ENCODE assay signal across 8 cellular contexts in the genomic region with DNA sequence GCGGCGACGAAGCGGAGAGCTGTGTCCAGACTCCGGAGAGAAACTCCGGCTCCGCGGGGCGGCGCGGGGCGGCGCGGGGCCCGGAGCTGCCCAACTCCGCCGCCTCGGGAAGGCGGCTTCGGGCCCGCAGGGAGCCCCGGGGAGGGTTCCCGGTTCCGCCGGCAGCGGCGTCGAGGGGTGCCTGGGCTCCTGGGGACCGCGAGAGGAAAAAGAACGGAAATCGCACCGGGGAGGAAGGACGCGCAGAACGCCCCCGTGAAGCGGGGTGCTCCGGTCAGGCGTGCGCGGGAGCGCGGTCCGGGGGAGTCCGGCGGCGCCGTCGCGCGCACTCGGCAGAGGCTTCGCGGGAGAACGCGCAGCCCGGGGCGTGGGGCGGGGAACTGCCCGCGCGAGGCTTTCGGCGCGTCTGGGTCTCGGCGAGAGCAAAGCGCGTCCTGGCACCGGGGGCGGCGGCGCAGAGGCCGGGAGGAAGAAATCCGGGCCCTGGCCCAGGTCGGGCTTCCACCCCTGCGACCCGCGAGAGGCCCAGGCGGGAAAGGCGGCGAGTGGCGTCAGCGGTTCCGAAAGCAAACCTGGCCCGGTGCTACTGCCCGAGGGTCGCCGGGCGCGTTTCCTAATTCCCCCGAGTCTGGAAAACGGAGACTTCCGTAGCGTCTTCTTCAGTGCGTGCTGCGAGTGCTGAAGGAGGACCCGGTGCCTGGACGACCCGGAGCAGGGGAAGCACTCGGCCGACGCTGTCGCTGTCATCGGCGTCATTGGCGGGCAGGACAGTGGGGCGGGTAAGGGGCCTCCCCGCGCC. TPM values are rescaled to one million over a fixed set of nuclear protein-coding genes. Genes with fewer than 3 reads are reported as not detected.
DNase-seq lines count a peak whose midpoint lies in the region; ATAC-seq and TF ChIP-seq lines count a peak whose summit lies in the region.
"Not testable (repeated sequence)": the region's sequence is repeated elsewhere in the genome, so short reads cannot be mapped to it uniquely, and the experiment has no call there.

No MANE protein-coding gene starts in this region.

- intact Hi-C loops in left ventricle myocardium inferior (cut with micrococcal nuclease), result not testable (repeated sequence)

- peaks cover 62% of the 10 kb centered on the region for H3K27me3 Mint-ChIP-seq in activated CD4-positive, alpha-beta T cell treated with anti-CD3 and anti-CD28 coated beads, Interleukin-2, amount 10 ng/mL, durations not matched to agents 7 days and 5 days
- peaks cover 23 to 57% (median 35%) of the 10 kb centered on the region in 5 donors for H3K27me3 Mint-ChIP-seq in naive thymus-derived CD8-positive, alpha-beta T cell
- peaks cover 29 to 48% of the 10 kb centered on the region in 2 donors for H3K27me3 Mint-ChIP-seq in stimulated activated naive B cell treated with anti-CD40 and anti-IgM and Interleukin-4, amounts not matched to agents 10 μg/mL and 1 μg/mL and 100 μg/mL, for 72 hours

- not testable (repeated sequence) for H3K9me3 ChIP-seq in left ventricle myocardium inferior (replicated peaks)

- peaks cover 99% of the 10 kb centered on the region for H3K27me3 ChIP-seq in left ventricle myocardium inferior (ENCODE audit: low read depth)

- H3K4me3 ChIP-seq in left ventricle myocardium inferior, result peak overlapping the region; percentile 65

- not testable (repeated sequence) for H3K9me3 Mint-ChIP-seq in activated CD4-positive, alpha-beta T cell treated with anti-CD3 and anti-CD28 coated beads, Interleukin-2, amount 10 ng/mL, durations not matched to agents 7 days and 5 days; naive thymus-derived CD8-positive, alpha-beta T cell; stimulated activated naive B cell treated with anti-CD40 and anti-IgM and Interleukin-4, amounts not matched to agents 10 μg/mL and 1 μg/mL and 100 μg/mL, for 72 hours

- not testable (repeated sequence) for H3K36me3 ChIP-seq in left ventricle myocardium inferior

- POLR2A ChIA-PET in activated CD4-positive, alpha-beta T cell treated with anti-CD3 and anti-CD28 coated beads, Interleukin-2, amount 10 ng/mL, durations not matched to agents 7 days and 5 days (lab: Charles Lee); naive thymus-derived CD8-positive, alpha-beta T cell (lab: Charles Lee): not testable (repeated sequence)

- DNase-seq in D341Med (ENCODE audit: low spot score) (peak; percentile 65), M059J (ENCODE audit: low read depth) (peak; percentile 33), left ventricle myocardium inferior (peak; percentile 20)
- peak; percentile 24 for DNase-seq in activated CD4-positive, alpha-beta T cell treated with anti-CD3 and anti-CD28 coated beads, Interleukin-2, amount 10 ng/mL, durations not matched to agents 7 days and 5 days
- peak; percentile 34 for DNase-seq in central memory CD4-positive, alpha-beta T cell
- DNase-seq in naive thymus-derived CD8-positive, alpha-beta T cell, result peak in 4 of 10 donors; percentile 28 to 43 (median 36)
- DNase-seq in stimulated activated naive B cell treated with anti-CD40 and anti-IgM and Interleukin-4, amounts not matched to agents 10 μg/mL and 1 μg/mL and 100 μg/mL, for 72 hours, result peak; percentile 35

- CTCF ChIA-PET in activated CD4-positive, alpha-beta T cell treated with anti-CD3 and anti-CD28 coated beads, Interleukin-2, amount 10 ng/mL, durations not matched to agents 7 days and 5 days (lab: Charles Lee), result not testable (repeated sequence)

- H3K4me3 Mint-ChIP-seq in activated CD4-positive, alpha-beta T cell treated with anti-CD3 and anti-CD28 coated beads, Interleukin-2, amount 10 ng/mL, durations not matched to agents 7 days and 5 days, result peak overlapping the region; percentile 64
- H3K4me3 Mint-ChIP-seq in naive thymus-derived CD8-positive, alpha-beta T cell, result peak overlapping the region; percentile 36 to 83 (median 69)
- H3K4me3 Mint-ChIP-seq in stimulated activated naive B cell treated with anti-CD40 and anti-IgM and Interleukin-4, amounts not matched to agents 10 μg/mL and 1 μg/mL and 100 μg/mL, for 72 hours, result peak overlapping the region; percentile 85 to 89

- not testable (repeated sequence) for TF ChIP-seq CTCF in left ventricle myocardium inferior (IDR thresholded peaks at IDR 0.05; ENCODE audit: borderline replicate concordance)

- ATAC-seq in GM21529 (IDR thresholded peaks at IDR 0.05; ENCODE audit: unreplicated experiment), result peak; percentile 62
- ATAC-seq in naive thymus-derived CD8-positive, alpha-beta T cell, result peak; percentile 65 to 68
- peak; percentile 87 to 89 for ATAC-seq in stimulated activated naive B cell treated with anti-CD40 and anti-IgM and Interleukin-4, amounts not matched to agents 10 μg/mL and 1 μg/mL and 100 μg/mL, for 72 hours (replicated peaks)

- peak overlapping the region; percentile 51 for H3K27ac ChIP-seq in left ventricle myocardium inferior (replicated peaks)

- peaks cover 26% of the 10 kb centered on the region for H3K4me1 Mint-ChIP-seq in activated CD4-positive, alpha-beta T cell treated with anti-CD3 and anti-CD28 coated beads, Interleukin-2, amount 10 ng/mL, durations not matched to agents 7 days and 5 days
- H3K4me1 Mint-ChIP-seq in naive thymus-derived CD8-positive, alpha-beta T cell, result peaks cover 10 to 42% (median 29%) of the 10 kb centered on the region in 4 donors
- H3K4me1 Mint-ChIP-seq in stimulated activated naive B cell treated with anti-CD40 and anti-IgM and Interleukin-4, amounts not matched to agents 10 μg/mL and 1 μg/mL and 100 μg/mL, for 72 hours, result peaks cover 22 to 39% of the 10 kb centered on the region in 2 donors

- H3K4me1 ChIP-seq in left ventricle myocardium inferior, result peaks cover 23% of the 10 kb centered on the region

- peak overlapping the region; percentile 82 for H3K27ac Mint-ChIP-seq in activated CD4-positive, alpha-beta T cell treated with anti-CD3 and anti-CD28 coated beads, Interleukin-2, amount 10 ng/mL, durations not matched to agents 7 days and 5 days
- peak overlapping the region in 1 of 10 donors; percentile 13 for H3K27ac Mint-ChIP-seq in naive thymus-derived CD8-positive, alpha-beta T cell
- H3K27ac Mint-ChIP-seq in stimulated activated naive B cell treated with anti-CD40 and anti-IgM and Interleukin-4, amounts not matched to agents 10 μg/mL and 1 μg/mL and 100 μg/mL, for 72 hours, result peak overlapping the region; percentile 90

- H3K36me3 Mint-ChIP-seq in activated CD4-positive, alpha-beta T cell treated with anti-CD3 and anti-CD28 coated beads, Interleukin-2, amount 10 ng/mL, durations not matched to agents 7 days and 5 days (ENCODE audit: low read depth); naive thymus-derived CD8-positive, alpha-beta T cell; stimulated activated naive B cell treated with anti-CD40 and anti-IgM and Interleukin-4, amounts not matched to agents 10 μg/mL and 1 μg/mL and 100 μg/mL, for 72 hours: not testable (repeated sequence)

RNA-seq across cellular contexts. Expression of gene FOXD4, which starts 4.5 kb away (rescaled TPM):
- 0.05 TPM in 1 of 2 replicates, not detected in the other for total RNA-seq in M059J (2014; rRNA removed; shearing (Covaris generic))
- under 1 TPM; 0.71 to 0.92 TPM for total RNA-seq in activated CD4-positive, alpha-beta T cell treated with anti-CD3 and anti-CD28 coated beads, Interleukin-2, amount 10 ng/mL, durations not matched to agents 7 days and 5 days
- 0.11 TPM for total RNA-seq in left ventricle myocardium inferior
- total RNA-seq in naive thymus-derived CD8-positive, alpha-beta T cell, result under 1 TPM in 1 of 2 experiments, not detected in 1; 0.60 TPM
- polyA plus RNA-seq in naive thymus-derived CD8-positive, alpha-beta T cell, result not detected
